In the genomic region with DNA sequence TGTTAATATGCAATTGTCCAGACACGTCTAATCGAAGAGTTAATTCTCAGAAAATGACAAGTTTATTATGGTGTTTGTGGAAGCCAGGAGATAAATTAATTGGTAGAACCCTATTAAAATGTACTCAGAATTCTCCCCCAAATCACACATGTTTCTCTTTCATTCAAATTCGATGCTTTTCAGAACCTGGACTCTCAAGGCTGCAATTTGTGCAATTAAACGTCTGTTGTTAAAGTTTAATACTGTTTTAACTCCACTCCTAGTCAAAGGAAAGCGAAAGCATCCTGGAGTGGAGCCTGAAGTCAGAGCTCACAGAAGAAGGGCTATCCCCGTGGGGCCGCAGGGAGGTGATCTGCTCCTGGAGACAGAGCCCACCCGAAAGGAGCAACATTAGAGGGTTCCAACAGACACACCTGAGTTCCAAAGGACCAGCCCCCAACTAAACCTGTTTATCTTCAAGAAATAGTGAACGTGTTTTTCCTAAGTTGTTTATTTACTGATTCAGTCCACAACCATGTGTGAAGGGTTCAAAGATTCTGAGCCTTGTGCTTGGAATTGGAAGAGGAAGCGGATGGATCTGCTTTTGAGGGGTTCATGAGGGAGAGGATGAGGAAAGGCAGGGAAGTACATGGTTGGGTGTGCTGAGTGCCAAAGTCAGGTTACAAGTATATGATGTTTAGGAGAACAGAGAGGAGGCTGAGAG, we compare ENCODE assay signal across 8 cellular contexts.
DNase-seq lines count a peak whose midpoint lies in the region; ATAC-seq and TF ChIP-seq lines count a peak whose summit lies in the region.

No MANE protein-coding gene starts in this region.

- peak overlapping the region; percentile 55 for H3K4me3 ChIP-seq in astrocyte of the spinal cord (ENCODE audit: low read depth, low read length)
- peak overlapping the region; percentile 45 for H3K4me3 ChIP-seq in thymus (ENCODE audit: low read length)

- H3K27ac ChIP-seq in thymus (ENCODE audit: low read depth): no peak overlapping the region

- H3K36me3 Mint-ChIP-seq in activated CD4-positive, alpha-beta T cell treated with anti-CD3 and anti-CD28 coated beads, Interleukin-2, amount 10 ng/mL, durations not matched to agents 24 days and 14 days (ENCODE audit: low read depth): no peaks in the 10 kb centered on the region

- in situ Hi-C loops in astrocyte of the spinal cord (cut with HindIII; ENCODE audit: low sequenced_read_pairs) (no loop called here), GM13976 (cut with MboI; ENCODE audit: low sequenced_read_pairs, unreplicated experiment) (no loop called here)

- WGBS in thymus: 46% methylated on average over 10 of the region's 10 CpGs

- peak; percentile 59 for DNase-seq in activated CD4-positive, alpha-beta T cell treated with anti-CD3 and anti-CD28 coated beads, Interleukin-2, amount 10 ng/mL, durations not matched to agents 24 days and 14 days
- DNase-seq in activated CD4-positive, alpha-beta T cell treated with anti-CD3 and anti-CD28 coated beads, Interleukin-2, amount 50 U/mL, for 1 hour: no peak
- DNase-seq in astrocyte of the spinal cord (ENCODE audit: low read depth, low spot score) (peak; percentile 26), kidney tubule cell (ENCODE audit: low spot score) (peak; percentile 44), inferior parietal cortex (ENCODE audit: extremely low spot score) (no peak), GM13976 (ENCODE audit: low spot score) (no peak)

- intact Hi-C loops in activated CD4-positive, alpha-beta T cell treated with anti-CD3 and anti-CD28 coated beads, Interleukin-2, amount 10 ng/mL, durations not matched to agents 24 days and 14 days (cut with micrococcal nuclease): no loop called here

- peak overlapping the region; percentile 80 for H3K4me3 Mint-ChIP-seq in activated CD4-positive, alpha-beta T cell treated with anti-CD3 and anti-CD28 coated beads, Interleukin-2, amount 10 ng/mL, durations not matched to agents 24 days and 14 days

- H3K27me3 Mint-ChIP-seq in activated CD4-positive, alpha-beta T cell treated with anti-CD3 and anti-CD28 coated beads, Interleukin-2, amount 10 ng/mL, durations not matched to agents 24 days and 14 days: peaks cover 53% of the 10 kb centered on the region

- no peaks in the 10 kb centered on the region for H3K9me3 ChIP-seq in thymus (ENCODE audit: control insufficient read depth)

- H3K36me3 ChIP-seq in thymus (ENCODE audit: control insufficient read depth, insufficient read depth): no peaks in the 10 kb centered on the region

- H3K4me1 ChIP-seq in thymus (ENCODE audit: control insufficient read depth, insufficient read depth, low read length): peaks cover 8% of the 10 kb centered on the region

- no peak overlapping the region for H3K27ac Mint-ChIP-seq in activated CD4-positive, alpha-beta T cell treated with anti-CD3 and anti-CD28 coated beads, Interleukin-2, amount 10 ng/mL, durations not matched to agents 24 days and 14 days

- no peak for TF ChIP-seq CTCF in astrocyte of the spinal cord (IDR thresholded peaks at IDR 0.05; ENCODE audit: low read depth, low read length)
- TF ChIP-seq CTCF in GM13976 (IDR thresholded peaks at IDR 0.05; ENCODE audit: borderline replicate concordance, control extremely low read depth, extremely low read depth, insufficient read depth, missing control alignments): no peak

- peaks cover 10% of the 10 kb centered on the region for H3K4me1 Mint-ChIP-seq in activated CD4-positive, alpha-beta T cell treated with anti-CD3 and anti-CD28 coated beads, Interleukin-2, amount 10 ng/mL, durations not matched to agents 24 days and 14 days

- H3K9me3 Mint-ChIP-seq in activated CD4-positive, alpha-beta T cell treated with anti-CD3 and anti-CD28 coated beads, Interleukin-2, amount 10 ng/mL, durations not matched to agents 24 days and 14 days: no peaks in the 10 kb centered on the region

- H3K27me3 ChIP-seq in thymus (ENCODE audit: control insufficient read depth, insufficient read depth): peaks cover 12% of the 10 kb centered on the region

- ATAC-seq in HG03442 (IDR thresholded peaks at IDR 0.05; ENCODE audit: unreplicated experiment): no peak

Comparison
In these comparisons a context has a peak if more than half of its experiments do, and no peak if none do; other contexts are left out.
1. DNase-seq: peak in activated CD4-positive, alpha-beta T cell treated with anti-CD3 and anti-CD28 coated beads, Interleukin-2, amount 10 ng/mL, durations not matched to agents 24 days and 14 days (single experiment), astrocyte of the spinal cord (single experiment) and kidney tubule cell (single experiment); none in activated CD4-positive, alpha-beta T cell treated with anti-CD3 and anti-CD28 coated beads, Interleukin-2, amount 50 U/mL, for 1 hour (single experiment), inferior parietal cortex (single experiment) and GM13976 (single experiment).